24 cellular contexts compared by ENCODE assay signal in genomic region chr10:525565-526315, GRCh38.
A peak's percentile ranks its signal among the peaks of the same experiment; 100 is the strongest.
DNase-seq lines count a peak whose midpoint lies in the region; ATAC-seq, FAIRE-seq and TF ChIP-seq lines count a peak whose summit lies in the region.
"Had no signal": no experiment of that assay in that cellular context is flagged by ENCODE, and none has a peak within 500 bp of the region (broad histone marks: within the 10 kb centered on the region; RNA-seq: fewer than 3 reads in every experiment).

No MANE protein-coding gene starts in this region.

- no peak overlapping the region for H3K27ac Mint-ChIP-seq in activated naive CD8-positive, alpha-beta T cell treated with anti-CD3 and anti-CD28 coated beads, Interleukin-2, amount 10 ng/mL, durations not matched to agents 7 days and 5 days
- no peak overlapping the region for H3K27ac Mint-ChIP-seq in activated naive CD8-positive, alpha-beta T cell treated with anti-CD3 and anti-CD28 coated beads, Interleukin-2, amount 50 U/mL, for 24 hours
- H3K27ac Mint-ChIP-seq: activated CD4-positive, alpha-beta T cell treated with anti-CD3 and anti-CD28 coated beads for 36 hours; activated T-helper 2 cell treated with anti-CD3 and anti-CD28 coated beads, Interferon-gamma antibody, Interleukin-2, Interleukin-4, amounts not matched to agents 10 μg/mL and 5 μg/mL and 100 μg/mL, durations not matched to agents 14 hours and 24 hours and 36 hours; stimulated activated naive CD8-positive, alpha-beta T cell treated with anti-CD3 and anti-CD28 coated beads, Interleukin-15, Interleukin-2, amounts not matched to agents 100 ng/mL and 50 ng/mL, for 24 hours had no signal

- no peak for TF ChIP-seq POLR2A in spleen (IDR thresholded peaks at IDR 0.05)

- H3K9me3 ChIP-seq in spleen (no peaks in the 10 kb centered on the region), WERI-Rb-1 (ENCODE audit: severe bottlenecking) (no peaks in the 10 kb centered on the region)
- H3K9me3 ChIP-seq: gastroesophageal sphincter, HAP-1, tibial nerve had no signal

- no peaks in the 10 kb centered on the region for H3K4me1 ChIP-seq in spleen

- H3K27ac ChIP-seq in RWPE1: no peak overlapping the region
- H3K27ac ChIP-seq in spleen: no peak overlapping the region
- no peak overlapping the region for H3K27ac ChIP-seq in WERI-Rb-1
- H3K27ac ChIP-seq: skin epidermis had no signal

- POLR2A ChIA-PET in activated naive CD8-positive, alpha-beta T cell treated with anti-CD3 and anti-CD28 coated beads, Interleukin-2, amount 10 ng/mL, durations not matched to agents 7 days and 5 days (lab: Charles Lee): no interaction called here
- POLR2A ChIA-PET in RWPE1 (lab: Yijun Ruan, JAX; ENCODE audit: low non-redundant PET): no interaction called here

- peak; percentile 10 for DNase-seq in activated naive CD8-positive, alpha-beta T cell treated with anti-CD3 and anti-CD28 coated beads, Interleukin-2, amount 10 ng/mL, durations not matched to agents 7 days and 5 days
- no peak for DNase-seq in activated naive CD8-positive, alpha-beta T cell treated with anti-CD3 and anti-CD28 coated beads, Interleukin-2, amount 50 U/mL, for 24 hours
- peak; percentile 13 for DNase-seq in RWPE1 (ENCODE audit: low spot score)
- peak; percentile 62 for DNase-seq in spleen
- no peak for DNase-seq in WERI-Rb-1
- no peak for DNase-seq in NCI-H226
- DNase-seq: 8988T; activated CD4-positive, alpha-beta T cell treated with anti-CD3 and anti-CD28 coated beads for 36 hours; Calu3; GF-D8; NCI-H187; NCI-H2227 treated with DMSO at 0.1 percent for 48 hours; NK-92 treated with Interleukin-12 subunit alpha and Interleukin-12 subunit beta, amount 100 ng/mL, for 24 hours; stimulated activated CD4-positive, alpha-beta T cell treated with anti-CD3 and anti-CD28 coated beads, Interleukin-2, amount 100 ng/mL, for 48 hours had no signal

- H3K27me3 ChIP-seq in spleen (replicated peaks in 1 of 7): peaks cover 0 to 9% (median 0%) of the 10 kb centered on the region in 7 donors
- H3K27me3 ChIP-seq in WERI-Rb-1 (ENCODE audit: insufficient read depth, low read depth, severe bottlenecking): no peaks in the 10 kb centered on the region
- H3K27me3 ChIP-seq: dorsolateral prefrontal cortex, gastroesophageal sphincter, tibial nerve had no signal

- FAIRE-seq in islet of Langerhans (lab: Jason Lieb, UNC): peak; percentile 71
- FAIRE-seq: TTC549 had no signal

- peaks cover 9% of the 10 kb centered on the region for H3K27me3 Mint-ChIP-seq in activated naive CD8-positive, alpha-beta T cell treated with anti-CD3 and anti-CD28 coated beads, Interleukin-2, amount 10 ng/mL, durations not matched to agents 7 days and 5 days
- H3K27me3 Mint-ChIP-seq in activated naive CD8-positive, alpha-beta T cell treated with anti-CD3 and anti-CD28 coated beads, Interleukin-2, amount 50 U/mL, for 24 hours: peaks cover 8% of the 10 kb centered on the region

- WGBS in spleen, 5 donors: 89 to 95% (median 92%) methylated on average over 17 of the region's 17 CpGs

- CTCF ChIA-PET in RWPE1 (lab: Yijun Ruan, JAX): no interaction called here

- H3K4me3 Mint-ChIP-seq in activated naive CD8-positive, alpha-beta T cell treated with anti-CD3 and anti-CD28 coated beads, Interleukin-2, amount 10 ng/mL, durations not matched to agents 7 days and 5 days: no peak overlapping the region
- no peak overlapping the region for H3K4me3 Mint-ChIP-seq in activated naive CD8-positive, alpha-beta T cell treated with anti-CD3 and anti-CD28 coated beads, Interleukin-2, amount 50 U/mL, for 24 hours
- H3K4me3 Mint-ChIP-seq: activated CD4-positive, alpha-beta T cell treated with anti-CD3 and anti-CD28 coated beads for 36 hours; stimulated activated naive CD8-positive, alpha-beta T cell treated with anti-CD3 and anti-CD28 coated beads, Interleukin-15, Interleukin-2, amounts not matched to agents 100 ng/mL and 50 ng/mL, for 24 hours had no signal

- H3K4me3 ChIP-seq in spleen (no peak overlapping the region), WERI-Rb-1 (ENCODE audit: low read depth, low read length) (no peak overlapping the region)
- H3K4me3 ChIP-seq: dorsolateral prefrontal cortex, gastroesophageal sphincter, HAP-1, skin epidermis, tibial nerve had no signal

- H3K4me1 Mint-ChIP-seq in activated naive CD8-positive, alpha-beta T cell treated with anti-CD3 and anti-CD28 coated beads, Interleukin-2, amount 10 ng/mL, durations not matched to agents 7 days and 5 days: no peaks in the 10 kb centered on the region
- H3K4me1 Mint-ChIP-seq in activated naive CD8-positive, alpha-beta T cell treated with anti-CD3 and anti-CD28 coated beads, Interleukin-2, amount 50 U/mL, for 24 hours: no peaks in the 10 kb centered on the region
- H3K4me1 Mint-ChIP-seq: activated CD4-positive, alpha-beta T cell treated with anti-CD3 and anti-CD28 coated beads for 36 hours had no signal

- ATAC-seq in activated naive CD8-positive, alpha-beta T cell treated with anti-CD3 and anti-CD28 coated beads, Interleukin-2, amount 10 ng/mL, durations not matched to agents 7 days and 5 days (ENCODE audit: low read depth): no peak
- no peak for ATAC-seq in activated naive CD8-positive, alpha-beta T cell treated with anti-CD3 and anti-CD28 coated beads, Interleukin-2, amount 50 U/mL, for 24 hours
- ATAC-seq in GM21723 (IDR thresholded peaks at IDR 0.05; ENCODE audit: unreplicated experiment): no peak
- ATAC-seq: activated CD4-positive, alpha-beta T cell treated with anti-CD3 and anti-CD28 coated beads for 36 hours; gastroesophageal sphincter had no signal

- no peaks in the 10 kb centered on the region for H3K9me3 Mint-ChIP-seq in activated naive CD8-positive, alpha-beta T cell treated with anti-CD3 and anti-CD28 coated beads, Interleukin-2, amount 10 ng/mL, durations not matched to agents 7 days and 5 days
- no peaks in the 10 kb centered on the region for H3K9me3 Mint-ChIP-seq in activated naive CD8-positive, alpha-beta T cell treated with anti-CD3 and anti-CD28 coated beads, Interleukin-2, amount 50 U/mL, for 24 hours
- H3K9me3 Mint-ChIP-seq: activated T-helper 2 cell treated with anti-CD3 and anti-CD28 coated beads, Interferon-gamma antibody, Interleukin-2, Interleukin-4, amounts not matched to agents 10 μg/mL and 5 μg/mL and 100 μg/mL, durations not matched to agents 14 hours and 24 hours and 36 hours; stimulated activated naive CD8-positive, alpha-beta T cell treated with anti-CD3 and anti-CD28 coated beads, Interleukin-15, Interleukin-2, amounts not matched to agents 100 ng/mL and 50 ng/mL, for 24 hours had no signal

- intact Hi-C loops in spleen (cut with DNase I; ENCODE audit: low total_unique reads): no loop called here

- TF ChIP-seq CTCF in RWPE1 (conservative IDR thresholded peaks at IDR 0.05; ENCODE audit: low read depth) (no peak), spleen (IDR thresholded peaks at IDR 0.05 in 8 of 11, conservative IDR thresholded peaks at IDR 0.05 in 3 of 11) (no peak), WERI-Rb-1 (IDR thresholded peaks at IDR 0.05; ENCODE audit: low read depth, low read length) (no peak)

- no peaks in the 10 kb centered on the region for H3K36me3 Mint-ChIP-seq in activated naive CD8-positive, alpha-beta T cell treated with anti-CD3 and anti-CD28 coated beads, Interleukin-2, amount 10 ng/mL, durations not matched to agents 7 days and 5 days
- H3K36me3 Mint-ChIP-seq in activated naive CD8-positive, alpha-beta T cell treated with anti-CD3 and anti-CD28 coated beads, Interleukin-2, amount 50 U/mL, for 24 hours (ENCODE audit: low read depth): no peaks in the 10 kb centered on the region

- H3K36me3 ChIP-seq in spleen (no peaks in the 10 kb centered on the region), WERI-Rb-1 (no peaks in the 10 kb centered on the region)
- H3K36me3 ChIP-seq: gastroesophageal sphincter, HAP-1, tibial nerve had no signal

Comparison
In these comparisons a context has a peak if more than half of its experiments do, and no peak if none do; other contexts are left out.
1. DNase-seq: peak in activated naive CD8-positive, alpha-beta T cell treated with anti-CD3 and anti-CD28 coated beads, Interleukin-2, amount 10 ng/mL, durations not matched to agents 7 days and 5 days (single experiment), RWPE1 (single experiment) and spleen (single experiment); none in activated naive CD8-positive, alpha-beta T cell treated with anti-CD3 and anti-CD28 coated beads, Interleukin-2, amount 50 U/mL, for 24 hours (single experiment), WERI-Rb-1 (single experiment) and NCI-H226 (single experiment).